17 cellular contexts compared by ENCODE assay signal in genomic region chr7:51223505-51223904, GRCh38.
DNase-seq lines count a peak whose midpoint lies in the region; ATAC-seq and TF ChIP-seq lines count a peak whose summit lies in the region.
"Had no signal": no experiment of that assay in that cellular context is flagged by ENCODE, and none has a peak within 500 bp of the region (broad histone marks: within the 10 kb centered on the region; RNA-seq: fewer than 3 reads in every experiment).

No MANE protein-coding gene starts in this region.

- H3K9ac ChIP-seq in mammary epithelial cell (ENCODE audit: insufficient read depth, low read length) = no peak overlapping the region
- H3K9ac ChIP-seq: BLaER1 had no signal

- intact Hi-C loops in MCF 10A (cut with micrococcal nuclease) (no loop called here), mammary epithelial cell (cut with micrococcal nuclease) (no loop called here), sigmoid colon (cut with DNase I) (no loop called here)

- TF ChIP-seq CTCF in MCF 10A (IDR thresholded peaks at IDR 0.05; ENCODE audit: unreplicated experiment) = no peak
- no peak for TF ChIP-seq CTCF in mammary epithelial cell (conservative IDR thresholded peaks at IDR 0.05 in 1 of 2, IDR thresholded peaks at IDR 0.05 in 1 of 2; ENCODE audit: extremely low read depth in 1 of 2, insufficient read depth in 1 of 2, low read depth in 1 of 2, low read length in 2 of 2)
- no peak for TF ChIP-seq CTCF in VCaP (conservative IDR thresholded peaks at IDR 0.05)
- no peak for TF ChIP-seq CTCF in sigmoid colon (IDR thresholded peaks at IDR 0.05)

- CTCF ChIA-PET in MCF 10A (lab: Yijun Ruan, JAX) = interaction anchor here (0.7 to 9.3 kb wide), 4 partner anchors 34 to 144 kb away, joined by 3 to 137 read pairs (median 116); no protein-coding TSS in a partner anchor
- CTCF ChIA-PET in mammary epithelial cell (lab: Charles Lee; ENCODE audit: low non-redundant PET) = no interaction called here

- H2AFZ ChIP-seq in mammary epithelial cell (ENCODE audit: low read depth, low read length) = no peak overlapping the region

- no peak overlapping the region for H3K4me2 ChIP-seq in mammary epithelial cell (ENCODE audit: insufficient read depth, low read depth, low read length)
- H3K4me2 ChIP-seq: BLaER1 had no signal

- dilution Hi-C loops in mammary epithelial cell (cut with HindIII; ENCODE audit: low sequenced_read_pairs) = no loop called here

- POLR2A ChIA-PET in MCF 10A (lab: Yijun Ruan, JAX) = interaction anchor here (0.9 kb wide), 1 partner anchor 92 kb away, joined by 3 read pairs; no protein-coding TSS in a partner anchor

- peak overlapping the region; percentile 28 for H3K27ac Mint-ChIP-seq in MCF 10A (ENCODE audit: low read depth, unreplicated experiment)
- H3K27ac Mint-ChIP-seq: CD8-positive, alpha-beta memory T cell had no signal

- H3K4me3 ChIP-seq in mammary epithelial cell (replicated peaks in 1 of 3; ENCODE audit: insufficient read depth in 1 of 3, low read depth in 2 of 3, low read length in 3 of 3) (no peak overlapping the region), sigmoid colon (no peak overlapping the region)
- H3K4me3 ChIP-seq: BLaER1 had no signal

- H3K27ac ChIP-seq in mammary epithelial cell (ENCODE audit: insufficient read depth, low read depth, low read length) (no peak overlapping the region), VCaP (peak overlapping the region; percentile 23; the same call in 1 of the 2 replicates), sigmoid colon (no peak overlapping the region)
- H3K27ac ChIP-seq: BLaER1, HL-60 had no signal

- no peaks in the 10 kb centered on the region for H3K27me3 Mint-ChIP-seq in MCF 10A (ENCODE audit: insufficient read depth, unreplicated experiment)

- no peaks in the 10 kb centered on the region for H3K79me2 ChIP-seq in mammary epithelial cell (ENCODE audit: insufficient read depth, low read length)

- no peaks in the 10 kb centered on the region for H3K27me3 ChIP-seq in mammary epithelial cell (ENCODE audit: insufficient read depth, low read length)
- no peaks in the 10 kb centered on the region for H3K27me3 ChIP-seq in sigmoid colon
- H3K27me3 ChIP-seq: BLaER1 had no signal

- H3K4me1 ChIP-seq in mammary epithelial cell (ENCODE audit: insufficient read depth, low read length) (no peaks in the 10 kb centered on the region), sigmoid colon (no peaks in the 10 kb centered on the region)
- H3K4me1 ChIP-seq: BLaER1 had no signal

- no peaks in the 10 kb centered on the region for H4K20me1 ChIP-seq in mammary epithelial cell (ENCODE audit: insufficient read depth, low read length)
- H4K20me1 ChIP-seq: BLaER1 had no signal

- H3K4me3 Mint-ChIP-seq in MCF 10A (ENCODE audit: unreplicated experiment) = no peak overlapping the region
- H3K4me3 Mint-ChIP-seq: CD8-positive, alpha-beta memory T cell had no signal

- no peak for DNase-seq in MCF 10A (ENCODE audit: unreplicated experiment)
- DNase-seq in mammary epithelial cell = no peak
- DNase-seq in left lobe of liver (ENCODE audit: low spot score) = peak; percentile 31
- DNase-seq in sigmoid colon = peak; percentile 34
- DNase-seq in activated naive CD4-positive, alpha-beta T cell treated with Interleukin-2 at 50 U/mL for 16 hours = no peak
- DNase-seq in GM03348 (ENCODE audit: low spot score) = no peak
- DNase-seq: 8988T; AML-193; Caco-2; CD8-positive, alpha-beta memory T cell; DND-41; GF-D8 had no signal

- no peak for TF ChIP-seq EP300 in sigmoid colon (IDR thresholded peaks at IDR 0.05)

- WGBS in mammary epithelial cell (ENCODE audit: low coverage, missing lambda C conversion rate) = 58% methylated on average over 2 of the region's 2 CpGs
- 87 to 90% methylated on average over 2 of the region's 2 CpGs for WGBS in sigmoid colon, 2 donors

- peaks cover 22% of the 10 kb centered on the region for H3K4me1 Mint-ChIP-seq in MCF 10A (ENCODE audit: insufficient read depth, unreplicated experiment)
- H3K4me1 Mint-ChIP-seq: CD8-positive, alpha-beta memory T cell had no signal

- H3K36me3 ChIP-seq in mammary epithelial cell (ENCODE audit: insufficient read depth, low read length) (no peaks in the 10 kb centered on the region), sigmoid colon (no peaks in the 10 kb centered on the region)
- H3K36me3 ChIP-seq: BLaER1 had no signal

- BruUV-seq in MCF 10A (replicated peaks; lab: Mats Ljungman, UMichigan) (no TSS peak), mammary epithelial cell (replicated peaks; lab: Mats Ljungman, UMichigan) (no TSS peak)

- H3K9me3 Mint-ChIP-seq in MCF 10A (ENCODE audit: unreplicated experiment) = no peaks in the 10 kb centered on the region
- H3K9me3 Mint-ChIP-seq: CD8-positive, alpha-beta memory T cell had no signal

- no peaks in the 10 kb centered on the region for H3K36me3 Mint-ChIP-seq in MCF 10A (ENCODE audit: insufficient read depth, unreplicated experiment)
- H3K36me3 Mint-ChIP-seq: CD8-positive, alpha-beta memory T cell had no signal

- no peaks in the 10 kb centered on the region for H3K9me3 ChIP-seq in mammary epithelial cell (replicated peaks; ENCODE audit: insufficient read depth, low read length)
- no peaks in the 10 kb centered on the region for H3K9me3 ChIP-seq in sigmoid colon
- H3K9me3 ChIP-seq: BLaER1, Caco-2 had no signal

- TF ChIP-seq POLR2A in sigmoid colon (IDR thresholded peaks at IDR 0.05) = no peak

- ATAC-seq in left lobe of liver (no peak), HG03095 (IDR thresholded peaks at IDR 0.05; ENCODE audit: unreplicated experiment) (no peak)
- ATAC-seq: HCT116 had no signal

- in situ Hi-C loops in mammary epithelial cell (cut with MboI; ENCODE audit: low sequenced_read_pairs in 2 of 2) = no loop called here

Comparison
In these comparisons a context has a peak if more than half of its experiments do, and no peak if none do; other contexts are left out.
1. DNase-seq: peak in left lobe of liver (single experiment) and sigmoid colon (single experiment); none in MCF 10A (single experiment), mammary epithelial cell (single experiment), activated naive CD4-positive, alpha-beta T cell treated with Interleukin-2 at 50 U/mL for 16 hours (single experiment) and GM03348 (single experiment).